ENCODE assay signal across 1 cellular context in the genomic region with DNA sequence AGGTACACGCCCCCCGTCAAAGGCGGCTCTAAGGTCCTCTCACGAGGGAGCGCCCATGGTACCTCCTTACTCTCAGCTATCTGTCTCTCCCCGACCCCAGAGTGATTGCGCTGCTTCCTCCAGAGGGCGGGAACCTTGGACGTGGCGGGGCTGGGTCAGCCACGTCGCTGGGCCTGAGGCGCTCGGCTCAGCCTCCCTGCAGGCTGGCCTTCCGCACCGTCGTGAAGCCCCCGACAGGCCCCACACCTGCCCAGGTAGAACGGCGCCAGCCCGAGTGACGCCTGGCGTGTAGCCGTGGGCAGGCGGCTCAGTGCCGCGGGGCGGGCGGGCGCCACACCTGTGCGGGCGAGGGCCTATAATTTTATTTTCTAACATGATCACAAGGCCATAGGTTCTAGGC.
TF ChIP-seq lines count a peak whose summit lies in the region.

No MANE protein-coding gene starts in this region.

TF ChIP-seq in GM23338, 12 proteins besides CTCF, POLR2A, EP300 and RAD21 (continued from another document):
- TF ChIP-seq ZNF462 (CRISPR knock-in tag; IDR thresholded peaks at IDR 0.05) (no peak), ZNF331 (CRISPR knock-in tag; IDR thresholded peaks at IDR 0.05; ENCODE audit: low read depth) (no peak), EZH2 (IDR thresholded peaks at IDR 0.05; ENCODE audit: low read depth, unreplicated experiment) (no peak), ZNF114 (CRISPR knock-in tag; IDR thresholded peaks at IDR 0.05) (no peak), NANOG (IDR thresholded peaks at IDR 0.05; ENCODE audit: borderline replicate concordance) (no peak), ETS1 (IDR thresholded peaks at IDR 0.05) (no peak), CREB1 (CRISPR knock-in tag; IDR thresholded peaks at IDR 0.05; ENCODE audit: low read depth) (no peak), STAT1 (IDR thresholded peaks at IDR 0.05; ENCODE audit: unreplicated experiment) (no peak), JUNB (IDR thresholded peaks at IDR 0.05; ENCODE audit: unreplicated experiment) (no peak), POLR2AphosphoS5 (IDR thresholded peaks at IDR 0.05; ENCODE audit: low read depth) (no peak)
- TF ChIP-seq, protein P1, sequence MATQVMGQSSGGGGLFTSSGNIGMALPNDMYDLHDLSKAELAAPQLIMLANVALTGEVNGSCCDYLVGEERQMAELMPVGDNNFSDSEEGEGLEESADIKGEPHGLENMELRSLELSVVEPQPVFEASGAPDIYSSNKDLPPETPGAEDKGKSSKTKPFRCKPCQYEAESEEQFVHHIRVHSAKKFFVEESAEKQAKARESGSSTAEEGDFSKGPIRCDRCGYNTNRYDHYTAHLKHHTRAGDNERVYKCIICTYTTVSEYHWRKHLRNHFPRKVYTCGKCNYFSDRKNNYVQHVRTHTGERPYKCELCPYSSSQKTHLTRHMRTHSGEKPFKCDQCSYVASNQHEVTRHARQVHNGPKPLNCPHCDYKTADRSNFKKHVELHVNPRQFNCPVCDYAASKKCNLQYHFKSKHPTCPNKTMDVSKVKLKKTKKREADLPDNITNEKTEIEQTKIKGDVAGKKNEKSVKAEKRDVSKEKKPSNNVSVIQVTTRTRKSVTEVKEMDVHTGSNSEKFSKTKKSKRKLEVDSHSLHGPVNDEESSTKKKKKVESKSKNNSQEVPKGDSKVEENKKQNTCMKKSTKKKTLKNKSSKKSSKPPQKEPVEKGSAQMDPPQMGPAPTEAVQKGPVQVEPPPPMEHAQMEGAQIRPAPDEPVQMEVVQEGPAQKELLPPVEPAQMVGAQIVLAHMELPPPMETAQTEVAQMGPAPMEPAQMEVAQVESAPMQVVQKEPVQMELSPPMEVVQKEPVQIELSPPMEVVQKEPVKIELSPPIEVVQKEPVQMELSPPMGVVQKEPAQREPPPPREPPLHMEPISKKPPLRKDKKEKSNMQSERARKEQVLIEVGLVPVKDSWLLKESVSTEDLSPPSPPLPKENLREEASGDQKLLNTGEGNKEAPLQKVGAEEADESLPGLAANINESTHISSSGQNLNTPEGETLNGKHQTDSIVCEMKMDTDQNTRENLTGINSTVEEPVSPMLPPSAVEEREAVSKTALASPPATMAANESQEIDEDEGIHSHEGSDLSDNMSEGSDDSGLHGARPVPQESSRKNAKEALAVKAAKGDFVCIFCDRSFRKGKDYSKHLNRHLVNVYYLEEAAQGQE (IDR thresholded peaks at IDR 0.05; ENCODE audit: unreplicated experiment) = no peak
